Comparison of ENCODE assay signal across 24 cellular contexts in the genomic region with DNA sequence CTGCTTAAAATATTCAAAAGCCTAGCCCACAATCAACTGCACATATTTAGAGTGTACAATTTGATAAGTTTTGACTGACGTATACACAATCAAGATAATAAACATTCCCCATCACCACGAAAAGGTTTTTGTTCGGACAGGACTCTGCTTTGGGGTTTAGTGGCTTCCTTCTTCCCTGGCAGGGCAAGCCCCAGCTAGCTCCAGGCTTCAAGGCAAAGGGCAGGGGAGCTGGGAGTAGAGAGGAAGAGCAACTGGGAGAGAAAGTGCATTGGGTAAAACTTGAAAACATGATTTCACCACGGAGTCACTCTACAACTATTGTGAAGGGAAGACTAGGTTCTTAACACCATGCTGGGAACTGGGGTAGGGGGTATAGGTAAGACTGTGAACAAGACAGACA.
"Had no signal": no experiment of that assay in that cellular context is flagged by ENCODE, and none has a peak within 500 bp of the region (broad histone marks: within the 10 kb centered on the region; RNA-seq: fewer than 3 reads in every experiment).

No MANE protein-coding gene starts in this region.

- H3K4me3 Mint-ChIP-seq: activated CD8-positive, alpha-beta T cell treated with anti-CD3 and anti-CD28 coated beads, Interleukin-2, amount 10 ng/mL, durations not matched to agents 7 days and 5 days; activated naive CD8-positive, alpha-beta T cell treated with anti-CD3 and anti-CD28 coated beads, Interleukin-2, amount 10 ng/mL, durations not matched to agents 7 days and 5 days; T-helper 1 cell treated with Interleukin-12 subunit alpha and Interleukin-12 subunit beta and Interleukin-4 antibody, amounts not matched to agents 30 μg/mL and 1 μg/mL, for 36 hours had no signal

- H3K4me1 ChIP-seq: SJSA1 had no signal

- H3K27me3 ChIP-seq: cardiac muscle cell, MG63, SJSA1 had no signal

- H3K4me3 ChIP-seq: cardiac muscle cell, MG63, SJSA1 had no signal

- H3K27ac ChIP-seq: cardiac muscle cell, SJSA1 had no signal

- ATAC-seq: activated CD4-positive, CD25-positive, alpha-beta regulatory T cell treated with anti-CD3 and anti-CD28 coated beads, Interleukin-2, amount 50 U/mL, for 24 hours; activated CD8-positive, alpha-beta T cell treated with anti-CD3 and anti-CD28 coated beads, Interleukin-2, amount 10 ng/mL, durations not matched to agents 7 days and 5 days; SK-N-SH treated with all-trans-retinoic acid at 6 μM for 48 hours had no signal

- H3K9me3 ChIP-seq: MG63, SJSA1 had no signal

- H3K27ac Mint-ChIP-seq: activated CD8-positive, alpha-beta T cell treated with anti-CD3 and anti-CD28 coated beads, Interleukin-2, amount 10 ng/mL, durations not matched to agents 7 days and 5 days; activated naive CD8-positive, alpha-beta T cell treated with anti-CD3 and anti-CD28 coated beads, Interleukin-2, amount 10 ng/mL, durations not matched to agents 7 days and 5 days; T-helper 1 cell treated with Interleukin-12 subunit alpha and Interleukin-12 subunit beta and Interleukin-4 antibody, amounts not matched to agents 30 μg/mL and 1 μg/mL, for 36 hours had no signal

- H3K36me3 ChIP-seq: cardiac muscle cell, MG63, SJSA1 had no signal

- DNase-seq: activated CD4-positive, alpha-beta T cell treated with anti-CD3 and anti-CD28 coated beads for 4 hours; activated CD8-positive, alpha-beta memory T cell treated with anti-CD3 and anti-CD28 coated beads, Interleukin-2, amount 50 U/mL, for 48 hours; activated CD8-positive, alpha-beta T cell treated with anti-CD3 and anti-CD28 coated beads, Interleukin-2, amount 10 ng/mL, durations not matched to agents 7 days and 5 days; activated naive CD4-positive, alpha-beta T cell treated with anti-CD3 and anti-CD28 coated beads, Interleukin-2, amount 50 U/mL, for 16 hours; activated naive CD8-positive, alpha-beta T cell treated with anti-CD3 and anti-CD28 coated beads, Interleukin-2, amount 10 ng/mL, durations not matched to agents 7 days and 5 days; activated T-cell treated with anti-CD3 and anti-CD28 coated beads, Interleukin-2, amount 50 U/mL, for 1 hour; aorta; IMR-90; KBM-7; MG63; MV-4-11; NCI-H1105; NCI-H1436; NCI-H1694 treated with DMSO at 0.1 percent for 48 hours; NCI-H2029 treated with DMSO at 0.1 percent for 48 hours; NCI-H345; NCI-H510A; NCI-H526 treated with DMSO at 0.1 percent for 48 hours; SHP77 had no signal
